Comparison of ENCODE assay signal across 8 cellular contexts in the genomic region with DNA sequence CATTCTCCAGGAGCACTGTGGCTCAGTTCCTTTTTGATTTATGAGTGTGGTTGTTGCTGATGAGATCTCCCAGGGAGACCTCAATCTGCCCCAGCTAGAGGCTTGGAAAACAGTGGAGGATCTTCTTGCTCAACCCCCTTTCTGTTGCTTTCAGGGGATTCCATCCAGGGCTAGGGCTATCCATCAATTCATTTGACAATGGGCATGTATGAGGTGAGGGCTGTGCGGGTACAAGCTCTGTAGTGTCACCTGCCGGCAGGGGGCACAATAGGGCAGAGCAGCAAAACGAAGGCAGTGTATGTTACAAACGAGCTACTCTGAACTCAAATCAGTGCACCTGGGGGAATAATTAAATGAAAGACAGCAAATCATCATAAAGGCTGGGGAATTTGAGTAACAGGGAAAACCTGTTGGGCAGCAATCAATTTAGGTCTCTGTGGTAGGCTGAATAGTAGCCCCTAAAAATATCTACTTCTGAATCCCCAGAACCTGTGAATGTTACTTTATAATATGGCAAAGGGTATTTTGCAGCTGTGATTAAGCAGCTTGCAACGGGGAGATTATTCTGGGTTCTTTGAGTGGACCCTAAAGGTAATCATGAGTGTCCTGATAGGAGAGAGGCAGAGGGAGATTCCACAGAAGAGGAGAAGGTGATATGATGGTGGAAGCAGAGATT.
DNase-seq lines count a peak whose midpoint lies in the region; ATAC-seq and TF ChIP-seq lines count a peak whose summit lies in the region.

No MANE protein-coding gene starts in this region.

- H3K9me3 Mint-ChIP-seq in nephron, result peaks cover 6% of the 10 kb centered on the region
- H3K9me3 Mint-ChIP-seq in stimulated activated naive B cell treated with anti-CD40 and anti-IgM and Interleukin-4, amounts not matched to agents 10 μg/mL and 1 μg/mL and 100 μg/mL, for 72 hours, result no peaks in the 10 kb centered on the region

- peak; percentile 61 for ATAC-seq in HG03432 (IDR thresholded peaks at IDR 0.05; ENCODE audit: unreplicated experiment)
- ATAC-seq in stimulated activated naive B cell treated with anti-CD40 and anti-IgM and Interleukin-4, amounts not matched to agents 10 μg/mL and 1 μg/mL and 100 μg/mL, for 72 hours (replicated peaks), result peak; percentile 83 to 92
- no peak for ATAC-seq in GM19452 (IDR thresholded peaks at IDR 0.05; ENCODE audit: unreplicated experiment)

- DNase-seq in G401 (ENCODE audit: low spot score) (peak; percentile 41), NCI-H748 treated with DMSO at 0.1 percent for 48 hours (lab: John Stamatoyannopoulos, UW) (peak; percentile 70), epithelial cell of proximal tubule (ENCODE audit: low read depth) (no peak)
- peak; percentile 41 to 50 for DNase-seq in activated CD8-positive, alpha-beta memory T cell treated with anti-CD3 and anti-CD28 coated beads for 4 hours (ENCODE audit: low read depth in 2 of 2)
- peak; percentile 31 for DNase-seq in stimulated activated naive B cell treated with anti-CD40 and anti-IgM and Interleukin-4, amounts not matched to agents 10 μg/mL and 1 μg/mL and 100 μg/mL, for 72 hours

- H3K27ac Mint-ChIP-seq in nephron, result no peak overlapping the region
- H3K27ac Mint-ChIP-seq in stimulated activated naive B cell treated with anti-CD40 and anti-IgM and Interleukin-4, amounts not matched to agents 10 μg/mL and 1 μg/mL and 100 μg/mL, for 72 hours, result no peak overlapping the region

- no peak overlapping the region for H3K4me3 ChIP-seq in epithelial cell of proximal tubule (ENCODE audit: low read depth, low read length)

- peaks cover 8% of the 10 kb centered on the region for H3K27me3 Mint-ChIP-seq in nephron (ENCODE audit: low read depth)
- H3K27me3 Mint-ChIP-seq in stimulated activated naive B cell treated with anti-CD40 and anti-IgM and Interleukin-4, amounts not matched to agents 10 μg/mL and 1 μg/mL and 100 μg/mL, for 72 hours, result peaks cover 20 to 41% of the 10 kb centered on the region in 2 donors

- in situ Hi-C loops in G401 (cut with HindIII; ENCODE audit: low sequenced_read_pairs), result no loop called here

- no peaks in the 10 kb centered on the region for H3K4me1 Mint-ChIP-seq in nephron
- H3K4me1 Mint-ChIP-seq in stimulated activated naive B cell treated with anti-CD40 and anti-IgM and Interleukin-4, amounts not matched to agents 10 μg/mL and 1 μg/mL and 100 μg/mL, for 72 hours, result peaks cover 0 to 1% of the 10 kb centered on the region in 2 donors

- no peaks in the 10 kb centered on the region for H3K36me3 Mint-ChIP-seq in nephron (ENCODE audit: low read depth)
- H3K36me3 Mint-ChIP-seq in stimulated activated naive B cell treated with anti-CD40 and anti-IgM and Interleukin-4, amounts not matched to agents 10 μg/mL and 1 μg/mL and 100 μg/mL, for 72 hours, result no peaks in the 10 kb centered on the region

- no peak overlapping the region for H3K4me3 Mint-ChIP-seq in nephron
- H3K4me3 Mint-ChIP-seq in stimulated activated naive B cell treated with anti-CD40 and anti-IgM and Interleukin-4, amounts not matched to agents 10 μg/mL and 1 μg/mL and 100 μg/mL, for 72 hours, result no peak overlapping the region

- TF ChIP-seq CTCF in epithelial cell of proximal tubule (conservative IDR thresholded peaks at IDR 0.05; ENCODE audit: low read depth, low read length) (peak; percentile 95), nephron (IDR thresholded peaks at IDR 0.05; ENCODE audit: unreplicated experiment in 3 of 3) (peak; percentile 51 to 61 (median 51))
